ENCODE assay signal across 8 cellular contexts in the genomic region with DNA sequence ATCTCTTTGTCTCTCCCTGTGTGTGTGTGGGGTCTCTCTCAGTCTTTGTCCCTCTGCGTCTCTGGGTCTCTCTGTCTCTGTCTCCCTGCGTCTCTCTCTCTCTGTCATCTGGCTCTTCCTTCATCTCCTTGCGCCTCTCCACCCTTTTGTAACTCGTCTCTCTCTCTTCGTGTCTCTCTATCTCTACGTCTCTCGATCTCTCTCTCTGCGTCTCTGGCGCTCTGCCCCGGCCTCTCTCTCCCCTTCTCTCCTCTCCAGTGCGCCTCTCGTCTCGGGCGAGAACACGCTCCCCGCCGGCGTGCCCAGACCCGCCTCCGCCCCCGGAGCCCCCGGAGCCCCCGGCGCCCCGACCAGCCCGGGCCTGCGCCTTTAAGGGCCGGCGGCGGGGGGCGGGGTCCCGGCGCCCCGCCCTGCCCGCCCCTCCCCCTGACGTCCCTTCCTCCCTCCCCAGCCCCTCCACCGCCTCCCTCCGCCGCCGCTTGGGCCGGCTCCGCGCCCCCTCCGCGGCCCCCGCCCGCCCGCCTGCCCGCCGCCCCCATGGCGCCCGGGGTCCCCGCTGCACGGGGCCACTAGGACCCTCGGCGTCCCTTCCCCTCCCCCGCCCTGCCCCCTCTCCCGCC. TPM values are rescaled to one million over a fixed set of nuclear protein-coding genes. Genes with fewer than 3 reads are reported as not detected.
A peak's percentile ranks its signal among the peaks of the same experiment; 100 is the strongest.
DNase-seq lines count a peak whose midpoint lies in the region; ATAC-seq and TF ChIP-seq lines count a peak whose summit lies in the region.

A gene (plus strand): TSS at position 440 of the 620 bp plus-strand sequence. CDS start 318 bp downstream, outside the sequence.

- POLR2A ChIA-PET in activated CD8-positive, alpha-beta T cell treated with anti-CD3 and anti-CD28 coated beads for 36 hours (lab: Charles Lee): no interaction called here

- H3K27ac Mint-ChIP-seq in activated CD8-positive, alpha-beta T cell treated with anti-CD3 and anti-CD28 coated beads for 36 hours: peak within 1 kb of the TSS; percentile 32

- intact Hi-C loops in activated CD8-positive, alpha-beta T cell treated with anti-CD3 and anti-CD28 coated beads for 36 hours (cut with micrococcal nuclease): no loop called here

- no peaks in the 10 kb centered on the region for H3K9me3 ChIP-seq in lung (ENCODE audit: control insufficient read depth in 2 of 2, insufficient read depth in 1 of 2, low read length in 1 of 2)

- peak within 1 kb of the TSS; percentile 17 to 32 for H3K27ac ChIP-seq in lung (ENCODE audit: low read depth in 1 of 2, low read length in 1 of 2)

- peaks cover 0 to 2% of the 10 kb centered on the region in 2 donors for H3K36me3 ChIP-seq in lung (ENCODE audit: control insufficient read depth in 2 of 2, insufficient read depth in 2 of 2, low read length in 2 of 2)

- no peaks in the 10 kb centered on the region for H3K27me3 Mint-ChIP-seq in activated CD8-positive, alpha-beta T cell treated with anti-CD3 and anti-CD28 coated beads for 36 hours

- no peaks in the 10 kb centered on the region for H3K36me3 Mint-ChIP-seq in activated CD8-positive, alpha-beta T cell treated with anti-CD3 and anti-CD28 coated beads for 36 hours (ENCODE audit: low read depth)

- H3K4me3 ChIP-seq in AG09309 (ENCODE audit: control insufficient read depth, low read depth, low read length): peak within 1 kb of the TSS; percentile 85
- H3K4me3 ChIP-seq in lung: peak within 1 kb of the TSS; percentile 48

- H3K9me3 Mint-ChIP-seq in activated CD8-positive, alpha-beta T cell treated with anti-CD3 and anti-CD28 coated beads for 36 hours: no peaks in the 10 kb centered on the region

- WGBS in lung, 2 donors: 2% methylated on average over 20 to 52 of the region's 58 CpGs

- ATAC-seq in activated CD8-positive, alpha-beta T cell treated with anti-CD3 and anti-CD28 coated beads for 36 hours: peak; percentile 72
- no peak for ATAC-seq in lung (ENCODE audit: insufficient read depth, low FRiP score)
- no peak for ATAC-seq in GM19395 (IDR thresholded peaks at IDR 0.05; ENCODE audit: unreplicated experiment)

- H3K4me1 ChIP-seq in lung (ENCODE audit: control insufficient read depth in 2 of 2, insufficient read depth in 2 of 2, low read length in 2 of 2): peaks cover 0 to 26% of the 10 kb centered on the region in 2 donors

- TF ChIP-seq CTCF in AG09309 (IDR thresholded peaks at IDR 0.05; ENCODE audit: control insufficient read depth, insufficient read depth, low read depth, low read length, missing control alignments): no peak
- TF ChIP-seq CTCF in GM20000 (IDR thresholded peaks at IDR 0.05; ENCODE audit: extremely low read depth, missing control alignments): no peak
- no peak for TF ChIP-seq CTCF in activated CD8-positive, alpha-beta T cell treated with anti-CD3 and anti-CD28 coated beads for 36 hours (IDR thresholded peaks at IDR 0.05)
- TF ChIP-seq CTCF in lung (IDR thresholded peaks at IDR 0.05; ENCODE audit: control extremely low read depth, extremely low read depth): no peak

- peak within 1 kb of the TSS; percentile 79 for H3K4me3 Mint-ChIP-seq in activated CD8-positive, alpha-beta T cell treated with anti-CD3 and anti-CD28 coated beads for 36 hours

- CTCF ChIA-PET in activated CD8-positive, alpha-beta T cell treated with anti-CD3 and anti-CD28 coated beads for 36 hours (lab: Charles Lee): no interaction called here

- H3K4me1 Mint-ChIP-seq in activated CD8-positive, alpha-beta T cell treated with anti-CD3 and anti-CD28 coated beads for 36 hours (ENCODE audit: low read depth): peaks cover 30% of the 10 kb centered on the region

- no peaks in the 10 kb centered on the region for H3K27me3 ChIP-seq in lung (ENCODE audit: control insufficient read depth, insufficient read depth)

- DNase-seq in AG09309 (ENCODE audit: low read depth): no peak
- peak; percentile 99 for DNase-seq in GM20000 (ENCODE audit: low spot score)
- DNase-seq in NCI-H69 (lab: John Stamatoyannopoulos, UW): peak; percentile 79
- peak; percentile 50 for DNase-seq in activated CD8-positive, alpha-beta T cell treated with anti-CD3 and anti-CD28 coated beads for 36 hours
- peak; percentile 29 for DNase-seq in effector CD8-positive, alpha-beta T cell (lab: John Stamatoyannopoulos, UW)
- peak; percentile 31 for DNase-seq in lung (ENCODE audit: low spot score)
- peak; percentile 20 to 44 (median 22) for DNase-seq in stimulated activated CD4-positive, alpha-beta T cell treated with anti-CD3 and anti-CD28 coated beads, TNF-alpha, amount 100 ng/mL, for 24 hours (ENCODE audit: low read depth in 3 of 3)

RNA-seq across cellular contexts. Expression of the gene that starts here (rescaled TPM):
- total RNA-seq in activated CD8-positive, alpha-beta T cell treated with anti-CD3 and anti-CD28 coated beads for 36 hours: 10 to 100 TPM; 18.5 to 19.9 TPM
- total RNA-seq in lung: 10 to 100 TPM; 25.3 to 47.0 TPM
- 10 to 100 TPM; 12.6 to 15.9 TPM for polyA plus RNA-seq in lung
